In genomic region chr19:1846517-1847205, GRCh38 we compare ENCODE assay signal across 1 cellular context.
TF ChIP-seq lines count a peak whose summit lies in the region.

No MANE protein-coding gene starts in this region.

TF ChIP-seq in endothelial cell of umbilical vein, 7 proteins besides CTCF, POLR2A, EP300 and RAD21:
- TF ChIP-seq, protein P1, sequence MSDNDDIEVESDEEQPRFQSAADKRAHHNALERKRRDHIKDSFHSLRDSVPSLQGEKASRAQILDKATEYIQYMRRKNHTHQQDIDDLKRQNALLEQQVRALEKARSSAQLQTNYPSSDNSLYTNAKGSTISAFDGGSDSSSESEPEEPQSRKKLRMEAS (IDR thresholded peaks at IDR 0.05; ENCODE audit: insufficient read depth, insufficient read length), result no peak
- TF ChIP-seq POLR2AphosphoS5 (IDR thresholded peaks at IDR 0.05; ENCODE audit: insufficient read depth, low read depth, low read length) (no peak), GATA2 (IDR thresholded peaks at IDR 0.05; ENCODE audit: insufficient read depth, insufficient read length, low read depth, low read length) (no peak)
